Comparison of ENCODE assay signal across 8 cellular contexts in the genomic region with DNA sequence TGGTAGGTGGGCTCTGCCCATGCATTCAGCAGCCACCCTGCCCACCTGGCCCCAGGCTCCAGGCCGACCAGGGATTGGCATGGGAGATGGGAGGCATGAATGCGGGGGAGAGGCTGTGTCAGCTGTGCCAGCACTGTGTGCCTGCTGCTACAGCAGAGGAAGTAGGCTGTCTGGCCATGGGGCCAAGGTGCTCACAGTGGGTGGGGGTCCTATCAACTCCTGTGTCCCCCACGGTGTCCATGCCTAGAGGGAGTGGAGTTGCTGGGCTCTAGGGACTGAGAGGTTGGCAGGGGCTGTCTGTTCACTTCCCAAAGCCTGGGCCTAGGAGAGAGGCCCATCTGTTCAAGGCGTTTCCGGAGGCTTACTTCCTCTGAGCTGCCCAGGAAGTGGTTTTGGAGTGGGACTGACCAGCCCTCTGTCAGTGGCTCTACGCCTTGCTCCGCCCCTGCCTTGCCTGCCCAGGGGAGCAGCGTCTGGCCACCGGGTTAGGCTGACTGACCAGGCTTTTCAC. TPM values are rescaled to one million over a fixed set of nuclear protein-coding genes. Genes with fewer than 3 reads are reported as not detected.
DNase-seq lines count a peak whose midpoint lies in the region; ATAC-seq and TF ChIP-seq lines count a peak whose summit lies in the region.

No MANE protein-coding gene starts in this region.

- peak; percentile 12 for DNase-seq in glomerular endothelial cell (ENCODE audit: extremely low read depth, low read depth, low spot score)
- DNase-seq in NCI-H1105 (lab: John Stamatoyannopoulos, UW): no peak
- DNase-seq in GM13977 (ENCODE audit: low spot score): no peak
- no peak for DNase-seq in effector memory CD8-positive, alpha-beta T cell

- ATAC-seq in GM21447 (IDR thresholded peaks at IDR 0.05; ENCODE audit: unreplicated experiment) (peak; percentile 34), SK-N-SH treated with all-trans-retinoic acid at 6 μM for 48 hours (peak; percentile 61), GM19463 (IDR thresholded peaks at IDR 0.05; ENCODE audit: unreplicated experiment) (no peak)
- ATAC-seq in effector memory CD8-positive, alpha-beta T cell (replicated peaks): no peak

- H3K27ac Mint-ChIP-seq in effector memory CD8-positive, alpha-beta T cell: no peak overlapping the region

- H3K4me3 Mint-ChIP-seq in effector memory CD8-positive, alpha-beta T cell: no peak overlapping the region

- TF ChIP-seq CTCF in GM13977 (IDR thresholded peaks at IDR 0.05; ENCODE audit: extremely low read depth, insufficient read depth, missing control alignments): no peak

- H3K4me1 Mint-ChIP-seq in effector memory CD8-positive, alpha-beta T cell (ENCODE audit: low read depth in 2 of 2): peaks cover 58 to 62% of the 10 kb centered on the region in 2 donors

- no peak overlapping the region for H3K4me3 ChIP-seq in skin epidermis

- in situ Hi-C loops in GM13977 (cut with MboI; ENCODE audit: low pct_unique_long_range_greater_than_20kb, low sequenced_read_pairs, unreplicated experiment): no loop called here

- peaks cover 12% of the 10 kb centered on the region for H3K36me3 Mint-ChIP-seq in effector memory CD8-positive, alpha-beta T cell (ENCODE audit: insufficient read depth)

- H3K9me3 Mint-ChIP-seq in effector memory CD8-positive, alpha-beta T cell: no peaks in the 10 kb centered on the region

- peak overlapping the region in 16 of 21 experiments; percentile 14 to 84 (median 49) for H3K27ac ChIP-seq in skin epidermis

- no peaks in the 10 kb centered on the region for H3K27me3 Mint-ChIP-seq in effector memory CD8-positive, alpha-beta T cell

TF ChIP-seq in SK-N-SH treated with all-trans-retinoic acid at 6 μM for 48 hours, 23 proteins besides CTCF, POLR2A, EP300 and RAD21:
- TF ChIP-seq ZNF70 (CRISPR knock-in tag; IDR thresholded peaks at IDR 0.05): no peak
TF ChIP-seq in SK-N-SH treated with all-trans-retinoic acid at 6 μM for 48 hours: peak in this region for 0.

RNA-seq across cellular contexts. Expression of a gene that starts 5.8 kb away (rescaled TPM):
- 9.8 and 12.1 TPM in 2 replicates for total RNA-seq in glomerular endothelial cell

RNA-seq across cellular contexts. Expression of a gene that starts 36.6 kb away (rescaled TPM):
- total RNA-seq in glomerular endothelial cell: 13.5 and 14.5 TPM in 2 replicates

Comparison
In these comparisons a context has a peak if more than half of its experiments do, and no peak if none do; other contexts are left out.
1. ATAC-seq: peak in GM21447 (single experiment) and SK-N-SH treated with all-trans-retinoic acid at 6 μM for 48 hours (single experiment); none in GM19463 (single experiment) and effector memory CD8-positive, alpha-beta T cell (single experiment).